Comparison of ENCODE assay signal across 21 cellular contexts in the genomic region with DNA sequence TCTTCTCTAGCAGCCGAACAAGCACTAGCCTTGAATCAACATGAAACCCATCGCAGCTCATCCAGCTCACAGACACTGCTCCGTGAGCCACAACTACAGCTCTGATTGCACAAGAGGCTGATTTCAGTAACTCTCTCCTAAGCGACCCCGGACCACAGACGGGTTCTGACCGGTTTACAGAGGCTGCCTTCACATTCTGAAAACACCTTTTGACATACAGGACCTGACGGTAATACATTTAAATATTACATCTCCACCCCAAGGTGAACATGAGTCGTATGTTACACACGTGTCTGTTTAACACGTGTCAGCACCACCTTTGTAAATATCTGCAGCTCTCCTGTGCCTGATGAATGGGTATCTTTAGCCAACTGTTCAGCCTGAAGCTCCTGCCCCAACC.
DNase-seq lines count a peak whose midpoint lies in the region; ATAC-seq, FAIRE-seq and TF ChIP-seq lines count a peak whose summit lies in the region.
"Had no signal": no experiment of that assay in that cellular context is flagged by ENCODE, and none has a peak within 500 bp of the region (broad histone marks: within the 10 kb centered on the region; RNA-seq: fewer than 3 reads in every experiment).

No MANE protein-coding gene starts in this region.

- no peaks in the 10 kb centered on the region for H3K27me3 ChIP-seq in SK-N-SH (ENCODE audit: insufficient read depth)
- no peaks in the 10 kb centered on the region; a peak in 2 of 7 replicates for H3K27me3 ChIP-seq in H1 (replicated peaks in 1 of 4; ENCODE audit: control insufficient read depth in 3 of 4, extremely low read depth in 1 of 4, insufficient read depth in 3 of 4, low read length in 3 of 4)
- no peaks in the 10 kb centered on the region for H3K27me3 ChIP-seq in prostate gland (replicated peaks; ENCODE audit: insufficient read depth)
- H3K27me3 ChIP-seq: BLaER1 had no signal

- POLR2A ChIA-PET in SK-N-SH (lab: Yijun Ruan, JAX) (no interaction called here), H1 (lab: Charles Lee; ENCODE audit: partially characterized antibody) (interaction anchor here (1.1 kb wide), 1 partner anchor 9 kb away, joined by 3 read pairs; no protein-coding TSS in a partner anchor)

- no peak for TF ChIP-seq EP300 in SK-N-SH (IDR thresholded peaks at IDR 0.05; ENCODE audit: borderline replicate concordance in 1 of 2, low read depth in 1 of 2, low read length in 1 of 2)
- TF ChIP-seq EP300 in H1 (IDR thresholded peaks at IDR 0.05; ENCODE audit: borderline replicate concordance in 1 of 2, low read depth in 2 of 2, low read length in 2 of 2): no peak

- 37% methylated on average over 11 of the region's 11 CpGs for whole genome bisulfite sequencing in SK-N-SH (ENCODE audit: low lambda C conversion rate)
- WGBS in H1 (ENCODE audit: extremely low coverage in 1 of 2, insufficient coverage in 1 of 2, insufficient read length in 1 of 2, insufficient replicate concordance in 2 of 2, low coverage in 1 of 2, low lambda C conversion rate in 2 of 2, missing lambda C conversion rate in 1 of 2), 2 experiments: 74% methylated on average over 11 of the region's 11 CpGs; no CpG with 5 or more reads in 1 of the 2 experiments
- WGBS in prostate gland: 26% methylated on average over 11 of the region's 11 CpGs

- H2BK5ac ChIP-seq in H1 (ENCODE audit: low read depth, low read length): no peak overlapping the region

- intact Hi-C loops in prostate gland (cut with DNase I): no loop called here

- H3F3A ChIP-seq in SK-N-SH (replicated peaks; ENCODE audit: insufficient read depth): no peaks in the 10 kb centered on the region

- no peak overlapping the region for H3K4ac ChIP-seq in H1 (replicated peaks; ENCODE audit: insufficient read length, low read depth, low read length)

- H4K8ac ChIP-seq in H1 (ENCODE audit: extremely low read depth, insufficient read depth, low read length): no peak overlapping the region

- H2AFZ ChIP-seq in SK-N-SH (ENCODE audit: low read depth) (no peak overlapping the region), H1 (ENCODE audit: low read length) (peak overlapping the region; percentile 58; the same call in 1 of the 2 replicates)

- H3K36me3 ChIP-seq in SK-N-SH (replicated peaks in 1 of 2; ENCODE audit: control insufficient read depth in 1 of 2, insufficient read depth in 2 of 2, low read length in 1 of 2) (no peaks in the 10 kb centered on the region), H1 (ENCODE audit: control insufficient read depth in 2 of 4, insufficient read depth in 4 of 4, low read length in 3 of 4) (no peaks in the 10 kb centered on the region), prostate gland (no peaks in the 10 kb centered on the region)
- H3K36me3 ChIP-seq: BLaER1 had no signal

- DNase-seq in SK-N-SH (peak; percentile 19), NCI-H2029 treated with DMSO at 0.1 percent for 48 hours (lab: John Stamatoyannopoulos, UW) (peak; percentile 49), H1 (ENCODE audit: low read depth in 1 of 2, low spot score in 2 of 2) (no peak), prostate gland (ENCODE audit: low spot score) (peak; percentile 51)
- DNase-seq: CD4-positive, alpha-beta T cell; COR-L47; DMS53; Kasumi-1; MV-4-11; NCI-H1417; NCI-H1694; NCI-H524; NCI-H748 treated with DMSO at 0.1 percent for 48 hours; SHP77 had no signal

- no peaks in the 10 kb centered on the region for H3K9me2 ChIP-seq in SK-N-SH

- H3K18ac ChIP-seq in H1 (ENCODE audit: extremely low read depth, low read length): no peak overlapping the region

- no peak for TF ChIP-seq POLR2A in H1 (IDR thresholded peaks at IDR 0.05; ENCODE audit: control extremely low read depth in 1 of 2, low read depth in 2 of 2, low read length in 2 of 2)
- TF ChIP-seq POLR2A in prostate gland (IDR thresholded peaks at IDR 0.05): no peak

- H4K20me1 ChIP-seq in SK-N-SH (ENCODE audit: insufficient read depth): no peaks in the 10 kb centered on the region
- no peaks in the 10 kb centered on the region for H4K20me1 ChIP-seq in H1 (replicated peaks in 1 of 2; ENCODE audit: control insufficient read depth in 1 of 2, insufficient read depth in 2 of 2, low read length in 2 of 2)
- H4K20me1 ChIP-seq: BLaER1 had no signal

- H3K14ac ChIP-seq in H1 (ENCODE audit: insufficient read length): no peak overlapping the region

- H3K9me3 ChIP-seq in SK-N-SH: 0 out of 2 replicates have a peak, but pooled peaks cover 3% of the 10 kb centered on the region
- no peaks in the 10 kb centered on the region for H3K9me3 ChIP-seq in H1 (ENCODE audit: insufficient read depth in 2 of 2, low read depth in 1 of 2, low read length in 1 of 2)
- no peaks in the 10 kb centered on the region for H3K9me3 ChIP-seq in prostate gland
- H3K9me3 ChIP-seq: BLaER1 had no signal

- no peak overlapping the region for H4K91ac ChIP-seq in H1 (replicated peaks; ENCODE audit: insufficient read length, low read length)

- no peak for TF ChIP-seq CTCF in SK-N-SH (IDR thresholded peaks at IDR 0.05)
- no peak for TF ChIP-seq CTCF in H1 (IDR thresholded peaks at IDR 0.05; ENCODE audit: control extremely low read depth in 1 of 3, insufficient read depth in 1 of 3, low read depth in 1 of 3, low read length in 3 of 3)
- no peak for TF ChIP-seq CTCF in prostate gland (IDR thresholded peaks at IDR 0.05)

- H2AK5ac ChIP-seq in H1 (ENCODE audit: low read depth, low read length): no peak overlapping the region

- no peak overlapping the region for H3K23ac ChIP-seq in H1 (ENCODE audit: insufficient read length)

- H2BK12ac ChIP-seq in H1 (ENCODE audit: low read depth, low read length): no peak overlapping the region

- no peak overlapping the region for H3K9ac ChIP-seq in SK-N-SH
- no peak overlapping the region for H3K9ac ChIP-seq in H1 (replicated peaks in 1 of 4; ENCODE audit: extremely low read depth in 1 of 4, low read depth in 3 of 4, low read length in 3 of 4)
- H3K9ac ChIP-seq: BLaER1 had no signal

- no peak overlapping the region for H2BK120ac ChIP-seq in H1 (replicated peaks; ENCODE audit: low read depth, low read length)

- H3K4me1 ChIP-seq in SK-N-SH (ENCODE audit: control insufficient read depth in 1 of 2, insufficient read depth in 2 of 2, low read depth in 1 of 2, low read length in 1 of 2) (peaks cover 0 to 17% of the 10 kb centered on the region in 2 experiments; a peak in 1 of 4 replicates), H1 (replicated peaks in 1 of 4; ENCODE audit: control insufficient read depth in 3 of 4, insufficient read depth in 4 of 4, low read length in 3 of 4) (no peaks in the 10 kb centered on the region; a peak in 1 of 7 replicates), prostate gland (replicated peaks) (peaks cover 10% of the 10 kb centered on the region)

- H3K4me2 ChIP-seq in SK-N-SH: no peak overlapping the region
- no peak overlapping the region for H3K4me2 ChIP-seq in H1 (ENCODE audit: insufficient read depth in 1 of 2, low read depth in 2 of 2, low read length in 2 of 2)
- H3K4me2 ChIP-seq: BLaER1 had no signal

- FAIRE-seq in H1 (lab: Jason Lieb, UNC): no peak

- no peaks in the 10 kb centered on the region for H3K79me2 ChIP-seq in SK-N-SH (ENCODE audit: insufficient read depth)
- H3K79me2 ChIP-seq in H1 (ENCODE audit: control insufficient read depth in 1 of 2, insufficient read depth in 2 of 2, low read length in 2 of 2): no peaks in the 10 kb centered on the region

- no peaks in the 10 kb centered on the region for H3K79me1 ChIP-seq in H1 (ENCODE audit: low read depth, low read length)

- TF ChIP-seq RAD21 in SK-N-SH (IDR thresholded peaks at IDR 0.05; ENCODE audit: low read length): no peak
- no peak for TF ChIP-seq RAD21 in H1 (IDR thresholded peaks at IDR 0.05 in 1 of 2, conservative IDR thresholded peaks at IDR 0.05 in 1 of 2; ENCODE audit: low read depth in 2 of 2, low read length in 2 of 2)

- H3K27ac ChIP-seq in SK-N-SH (ENCODE audit: low read depth in 2 of 2, low read length in 1 of 2) (no peak overlapping the region), H1 (ENCODE audit: low read depth, low read length) (no peak overlapping the region), prostate gland (peak overlapping the region; percentile 7 to 35)
- H3K27ac ChIP-seq: BLaER1, HL-60, RWPE1 had no signal

- no peak overlapping the region for H2BK15ac ChIP-seq in H1 (ENCODE audit: low read length)

- no peak overlapping the region for H4K5ac ChIP-seq in H1 (ENCODE audit: insufficient read length, low read depth, low read length)

- ATAC-seq in SK-N-SH treated with all-trans-retinoic acid at 6 μM for 48 hours: no peak
- no peak for ATAC-seq in GM18907 (IDR thresholded peaks at IDR 0.05; ENCODE audit: unreplicated experiment)
- no peak for ATAC-seq in HG03196 (IDR thresholded peaks at IDR 0.05; ENCODE audit: unreplicated experiment)
- ATAC-seq: HCT116 had no signal

- H3K4me3 ChIP-seq in SK-N-SH (ENCODE audit: low read depth in 2 of 2, low read length in 1 of 2): no peak overlapping the region
- H3K4me3 ChIP-seq in H1 (ENCODE audit: extremely low read depth in 1 of 4, insufficient read depth in 2 of 4, low read depth in 3 of 4, low read length in 4 of 4): no peak overlapping the region
- H3K4me3 ChIP-seq in prostate gland: no peak overlapping the region
- H3K4me3 ChIP-seq: BLaER1 had no signal

- no peak overlapping the region for H2BK20ac ChIP-seq in H1 (ENCODE audit: low read length)

- CTCF ChIA-PET in SK-N-SH (lab: Yijun Ruan, JAX): interaction anchor here (1.2 to 2.9 kb wide), 4 partner anchors 10 to 81 kb away, joined by 5 to 13 read pairs (median 7); no protein-coding TSS in a partner anchor
- CTCF ChIA-PET in H1 (lab: Charles Lee; ENCODE audit: partially characterized antibody): interaction anchor here (0.8 kb wide), 1 partner anchor 27 kb away, joined by 4 read pairs; no protein-coding TSS in a partner anchor

- H3K56ac ChIP-seq in H1 (replicated peaks; ENCODE audit: insufficient read length, low read depth, low read length): no peak overlapping the region

- no peaks in the 10 kb centered on the region for H3K23me2 ChIP-seq in H1 (ENCODE audit: low read depth, low read length)

TF ChIP-seq in SK-N-SH treated with all-trans-retinoic acid at 6 μM for 48 hours, 23 proteins besides CTCF, POLR2A, EP300 and RAD21 (continues in another document):
- no peak for TF ChIP-seq ZFP3 (CRISPR knock-in tag; IDR thresholded peaks at IDR 0.05)
- TF ChIP-seq RARB (CRISPR knock-in tag; IDR thresholded peaks at IDR 0.05): no peak
- TF ChIP-seq ISL1 (CRISPR knock-in tag; IDR thresholded peaks at IDR 0.05): no peak

TF ChIP-seq in H1, 55 proteins besides CTCF, POLR2A, EP300 and RAD21:
- TF ChIP-seq, protein P1, sequence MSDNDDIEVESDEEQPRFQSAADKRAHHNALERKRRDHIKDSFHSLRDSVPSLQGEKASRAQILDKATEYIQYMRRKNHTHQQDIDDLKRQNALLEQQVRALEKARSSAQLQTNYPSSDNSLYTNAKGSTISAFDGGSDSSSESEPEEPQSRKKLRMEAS (IDR thresholded peaks at IDR 0.05): no peak
- TF ChIP-seq CEBPB (IDR thresholded peaks at IDR 0.05; ENCODE audit: low read depth, low read length): 0 out of 2 replicates have a peak, but pooled peaks have one; percentile 18
TF ChIP-seq in H1: peak in this region for 1.

Comparison
In these comparisons a context has a peak if more than half of its experiments do, and no peak if none do; other contexts are left out.
1. DNase-seq: peak in SK-N-SH (single experiment), NCI-H2029 treated with DMSO at 0.1 percent for 48 hours (single experiment) and prostate gland (single experiment); none in H1 (0 of 2).
2. H3K27ac ChIP-seq: peak in prostate gland (2 of 2); none in SK-N-SH (0 of 2) and H1 (single experiment).